Comparison of ENCODE assay signal across 14 cellular contexts in the genomic region with DNA sequence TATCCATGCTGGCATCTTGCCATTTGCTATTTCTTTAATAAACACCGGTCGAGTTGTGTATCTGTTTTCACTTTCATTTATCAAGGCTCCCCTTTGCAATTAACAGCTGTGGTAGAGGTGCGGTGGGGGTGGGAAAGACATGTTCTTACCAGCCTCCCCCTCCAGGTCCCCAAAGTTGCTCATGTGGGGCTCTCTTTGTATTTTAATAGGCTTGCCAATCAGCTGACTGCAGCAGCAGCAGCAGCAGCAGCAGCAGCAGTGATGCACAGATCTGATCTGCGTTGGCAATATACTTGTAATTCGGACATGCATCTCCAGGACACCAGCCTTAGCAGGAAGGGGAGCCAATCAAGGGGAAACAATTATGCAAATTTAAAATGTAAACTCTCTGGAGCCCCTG. TPM values are rescaled to one million over a fixed set of nuclear protein-coding genes. Genes with fewer than 3 reads are reported as not detected.
A peak's percentile ranks its signal among the peaks of the same experiment; 100 is the strongest.
DNase-seq lines count a peak whose midpoint lies in the region; ATAC-seq, FAIRE-seq and TF ChIP-seq lines count a peak whose summit lies in the region.
"Had no signal": no experiment of that assay in that cellular context is flagged by ENCODE, and none has a peak within 500 bp of the region (broad histone marks: within the 10 kb centered on the region; RNA-seq: fewer than 3 reads in every experiment).

No MANE protein-coding gene starts in this region.

- H3K9me3 ChIP-seq in CD8-positive, alpha-beta T cell (ENCODE audit: low read length), result no peaks in the 10 kb centered on the region
- H3K9me3 ChIP-seq in duodenal mucosa (ENCODE audit: control insufficient read depth in 1 of 2, low read length in 2 of 2), result no peaks in the 10 kb centered on the region
- H3K9me3 ChIP-seq: BLaER1 treated with 17β-estradiol and CSF1 and Interleukin-3, amounts not matched to agents 10 nM and 100 nM; right lobe of liver had no signal

- no peak overlapping the region for H3K4me3 ChIP-seq in CD8-positive, alpha-beta T cell (ENCODE audit: low read depth, low read length)
- peak overlapping the region; percentile 23 to 52 for H3K4me3 ChIP-seq in duodenal mucosa (ENCODE audit: low read depth in 1 of 2, low read length in 2 of 2)
- H3K4me3 ChIP-seq: BLaER1 treated with 17β-estradiol and CSF1 and Interleukin-3, amounts not matched to agents 10 nM and 100 nM; right lobe of liver had no signal

- peak overlapping the region; percentile 16 for H3K4me3 Mint-ChIP-seq in CD8-positive, alpha-beta T cell
- H3K4me3 Mint-ChIP-seq in activated naive CD4-positive, alpha-beta T cell treated with anti-CD3 and anti-CD28 coated beads for 36 hours, result no peak overlapping the region
- H3K4me3 Mint-ChIP-seq: activated CD4-positive, alpha-beta T cell treated with anti-CD3 and anti-CD28 coated beads, Interleukin-2, amount 10 ng/mL, durations not matched to agents 7 days and 5 days; activated naive CD8-positive, alpha-beta T cell treated with anti-CD3 and anti-CD28 coated beads for 36 hours had no signal

- no peaks in the 10 kb centered on the region for H3K9me3 Mint-ChIP-seq in CD8-positive, alpha-beta T cell
- no peaks in the 10 kb centered on the region for H3K9me3 Mint-ChIP-seq in activated naive CD4-positive, alpha-beta T cell treated with anti-CD3 and anti-CD28 coated beads for 36 hours
- H3K9me3 Mint-ChIP-seq: activated CD4-positive, alpha-beta T cell treated with anti-CD3 and anti-CD28 coated beads, Interleukin-2, amount 10 ng/mL, durations not matched to agents 7 days and 5 days; activated naive CD8-positive, alpha-beta T cell treated with anti-CD3 and anti-CD28 coated beads for 36 hours had no signal

- intact Hi-C loops in CD8-positive, alpha-beta T cell (cut with DNase I, micrococcal nuclease), result no loop called here
- intact Hi-C loops in activated naive CD4-positive, alpha-beta T cell treated with anti-CD3 and anti-CD28 coated beads for 36 hours (cut with micrococcal nuclease), result no loop called here

- H3K36me3 ChIP-seq in CD8-positive, alpha-beta T cell (ENCODE audit: insufficient read depth, low read length), result no peaks in the 10 kb centered on the region
- H3K36me3 ChIP-seq in duodenal mucosa (ENCODE audit: control insufficient read depth in 1 of 2, insufficient read depth in 2 of 2, low read length in 2 of 2), result no peaks in the 10 kb centered on the region
- H3K36me3 ChIP-seq: BLaER1 treated with 17β-estradiol and CSF1 and Interleukin-3, amounts not matched to agents 10 nM and 100 nM; right lobe of liver had no signal

- CTCF ChIA-PET in CD8-positive, alpha-beta T cell (lab: Charles Lee), result interaction anchor here (0.8 kb wide), 1 partner anchor 21 kb away, joined by 3 read pairs; no protein-coding TSS in a partner anchor
- CTCF ChIA-PET in activated naive CD4-positive, alpha-beta T cell treated with anti-CD3 and anti-CD28 coated beads for 36 hours (lab: Charles Lee), result interaction anchor here (1.9 kb wide), 1 partner anchor 22 kb away, joined by 5 read pairs; no protein-coding TSS in a partner anchor

- H3K27me3 Mint-ChIP-seq in CD8-positive, alpha-beta T cell (ENCODE audit: low read depth), result no peaks in the 10 kb centered on the region
- peaks cover 2% of the 10 kb centered on the region for H3K27me3 Mint-ChIP-seq in activated naive CD4-positive, alpha-beta T cell treated with anti-CD3 and anti-CD28 coated beads for 36 hours (ENCODE audit: low read depth)
- H3K27me3 Mint-ChIP-seq: activated CD4-positive, alpha-beta T cell treated with anti-CD3 and anti-CD28 coated beads, Interleukin-2, amount 10 ng/mL, durations not matched to agents 7 days and 5 days; activated naive CD8-positive, alpha-beta T cell treated with anti-CD3 and anti-CD28 coated beads for 36 hours had no signal

- no peak overlapping the region for H3K27ac Mint-ChIP-seq in CD8-positive, alpha-beta T cell
- H3K27ac Mint-ChIP-seq in activated naive CD4-positive, alpha-beta T cell treated with anti-CD3 and anti-CD28 coated beads for 36 hours, result no peak overlapping the region
- H3K27ac Mint-ChIP-seq: activated CD4-positive, alpha-beta T cell treated with anti-CD3 and anti-CD28 coated beads, Interleukin-2, amount 10 ng/mL, durations not matched to agents 7 days and 5 days; activated naive CD8-positive, alpha-beta T cell treated with anti-CD3 and anti-CD28 coated beads for 36 hours had no signal

- H3K27me3 ChIP-seq in CD8-positive, alpha-beta T cell (ENCODE audit: insufficient read depth, low read length), result no peaks in the 10 kb centered on the region
- H3K27me3 ChIP-seq in duodenal mucosa (ENCODE audit: control insufficient read depth in 1 of 2, insufficient read depth in 2 of 2, low read length in 2 of 2), result peaks cover 0 to 5% of the 10 kb centered on the region in 2 donors
- H3K27me3 ChIP-seq: BLaER1 treated with 17β-estradiol and CSF1 and Interleukin-3, amounts not matched to agents 10 nM and 100 nM; right lobe of liver had no signal

- H3K9ac ChIP-seq in duodenal mucosa (ENCODE audit: low read depth in 1 of 2, low read length in 2 of 2), result no peak overlapping the region
- H3K9ac ChIP-seq: BLaER1 treated with 17β-estradiol and CSF1 and Interleukin-3, amounts not matched to agents 10 nM and 100 nM had no signal

- H3K36me3 Mint-ChIP-seq in CD8-positive, alpha-beta T cell, result no peaks in the 10 kb centered on the region
- no peaks in the 10 kb centered on the region for H3K36me3 Mint-ChIP-seq in activated naive CD4-positive, alpha-beta T cell treated with anti-CD3 and anti-CD28 coated beads for 36 hours (ENCODE audit: low read depth)
- H3K36me3 Mint-ChIP-seq: activated naive CD8-positive, alpha-beta T cell treated with anti-CD3 and anti-CD28 coated beads for 36 hours had no signal

- ATAC-seq in CD8-positive, alpha-beta T cell, result peak; percentile 80
- ATAC-seq in GM19351 (IDR thresholded peaks at IDR 0.05; ENCODE audit: unreplicated experiment), result peak; percentile 71
- peak; percentile 48 for ATAC-seq in HG03571 (IDR thresholded peaks at IDR 0.05; ENCODE audit: unreplicated experiment)
- ATAC-seq in GM21529 (IDR thresholded peaks at IDR 0.05; ENCODE audit: unreplicated experiment), result no peak

- H3K4me1 Mint-ChIP-seq in CD8-positive, alpha-beta T cell (ENCODE audit: low read depth), result peaks cover 28% of the 10 kb centered on the region
- H3K4me1 Mint-ChIP-seq in activated naive CD4-positive, alpha-beta T cell treated with anti-CD3 and anti-CD28 coated beads for 36 hours (ENCODE audit: low read depth), result peaks cover 4% of the 10 kb centered on the region
- H3K4me1 Mint-ChIP-seq: activated naive CD8-positive, alpha-beta T cell treated with anti-CD3 and anti-CD28 coated beads for 36 hours had no signal

- POLR2A ChIA-PET in CD8-positive, alpha-beta T cell (lab: Charles Lee), result no interaction called here

- no peak for TF ChIP-seq CTCF in CD8-positive, alpha-beta T cell (IDR thresholded peaks at IDR 0.05)

- H3K4me1 ChIP-seq in CD8-positive, alpha-beta T cell (ENCODE audit: insufficient read depth, low read length), result peaks cover 10% of the 10 kb centered on the region
- peaks cover 0 to 10% of the 10 kb centered on the region in 2 donors for H3K4me1 ChIP-seq in duodenal mucosa (ENCODE audit: control insufficient read depth in 1 of 2, insufficient read depth in 2 of 2, low read length in 2 of 2)

- no peak overlapping the region for H3K27ac ChIP-seq in CD8-positive, alpha-beta T cell (ENCODE audit: low read depth, low read length)
- H3K27ac ChIP-seq in duodenal mucosa (ENCODE audit: low read depth, low read length), result no peak overlapping the region
- H3K27ac ChIP-seq: BLaER1 treated with 17β-estradiol and CSF1 and Interleukin-3, amounts not matched to agents 10 nM and 100 nM; right lobe of liver had no signal

- FAIRE-seq in RCC 7860 (lab: Jason Lieb, UNC), result no peak

- DNase-seq in CD8-positive, alpha-beta T cell, result peak in 2 of 7 experiments; percentile 22 to 56
- no peak for DNase-seq in RCC 7860 (ENCODE audit: low spot score)
- DNase-seq in NCI-H345 (lab: John Stamatoyannopoulos, UW), result no peak
- no peak for DNase-seq in activated naive CD4-positive, alpha-beta T cell treated with anti-CD3 and anti-CD28 coated beads for 36 hours
- DNase-seq: activated CD4-positive, alpha-beta T cell treated with anti-CD3 and anti-CD28 coated beads, Interleukin-2, amount 10 ng/mL, durations not matched to agents 7 days and 5 days; activated naive CD8-positive, alpha-beta T cell treated with anti-CD3 and anti-CD28 coated beads for 36 hours; effector memory CD4-positive, alpha-beta T cell; NCI-H2081; right lobe of liver had no signal

RNA-seq across cellular contexts. Expression of gene E2F8, which starts 40.3 kb away (rescaled TPM):
- total RNA-seq in CD8-positive, alpha-beta T cell, result under 1 TPM in 1 of 2 experiments, not detected in 1; 0.19 TPM
- total RNA-seq in activated naive CD4-positive, alpha-beta T cell treated with anti-CD3 and anti-CD28 coated beads for 36 hours, result 10 to 100 TPM; 19.5 to 21.2 TPM

Comparison
In these comparisons a context has a peak if more than half of its experiments do, and no peak if none do; other contexts are left out.
1. RNA of gene E2F8, which starts 40.3 kb away (total RNA-seq): 19.5 to 21.2 TPM in activated naive CD4-positive, alpha-beta T cell treated with anti-CD3 and anti-CD28 coated beads for 36 hours; 0.19 TPM in CD8-positive, alpha-beta T cell; every median in the first group is over 10 times any median in the second.